ENCODE assay signal across 9 cellular contexts in the genomic region with DNA sequence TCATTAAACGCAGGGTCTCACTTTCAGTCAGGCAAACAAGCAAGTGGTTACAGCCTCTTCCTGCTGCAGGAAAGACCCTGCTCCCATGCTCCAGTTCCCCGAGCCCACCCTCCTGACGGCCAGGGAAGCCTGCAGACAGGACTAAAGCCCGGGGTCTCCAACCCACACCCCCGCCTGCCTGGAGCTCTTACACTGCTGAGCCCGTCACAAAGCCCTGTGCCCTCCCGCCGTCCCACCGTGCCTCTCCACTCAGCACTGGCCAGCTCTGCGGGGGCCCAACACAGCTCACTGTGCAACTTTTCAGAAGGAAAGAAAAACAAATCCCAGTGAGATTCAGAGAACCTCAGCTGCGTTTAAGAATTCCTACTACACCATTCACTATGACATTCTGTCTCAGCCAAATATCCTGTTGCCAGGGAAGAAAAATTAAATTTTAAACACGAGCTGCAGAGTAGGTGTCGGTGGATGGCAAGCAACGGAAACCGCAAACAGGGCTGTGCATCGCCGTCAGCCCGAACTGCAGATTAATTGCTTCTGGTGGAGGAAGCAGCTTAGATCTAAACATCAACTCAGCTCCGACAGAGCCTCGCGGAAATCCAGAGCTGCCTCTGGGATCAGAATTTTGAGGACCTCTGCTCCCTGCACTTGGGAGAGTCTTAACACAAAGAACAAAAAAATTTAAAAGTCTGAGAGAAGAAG.
DNase-seq lines count a peak whose midpoint lies in the region; ATAC-seq lines count a peak whose summit lies in the region.
"Had no signal": no experiment of that assay in that cellular context is flagged by ENCODE, and none has a peak within 500 bp of the region (broad histone marks: within the 10 kb centered on the region; RNA-seq: fewer than 3 reads in every experiment).

No MANE protein-coding gene starts in this region.

- no peak for DNase-seq in SK-N-MC (ENCODE audit: low read depth, low spot score)
- DNase-seq in stimulated activated CD4-positive, alpha-beta T cell treated with anti-CD3 and anti-CD28 coated beads, Interleukin-2, amount 100 ng/mL, for 48 hours = peak; percentile 23 to 27
- DNase-seq in DMS53 (lab: John Stamatoyannopoulos, UW) = no peak
- DNase-seq in RPMI8226 = no peak
- no peak for DNase-seq in NCI-H524 treated with DMSO at 0.1 percent for 48 hours (lab: John Stamatoyannopoulos, UW)
- no peak for DNase-seq in NCI-H1105 treated with DMSO at 0.1 percent for 48 hours (lab: John Stamatoyannopoulos, UW)
- DNase-seq: NCI-H2171 had no signal

- ATAC-seq in GM19043 (IDR thresholded peaks at IDR 0.05; ENCODE audit: low read depth, unreplicated experiment) = peak; percentile 38

- H3K36me3 Mint-ChIP-seq in activated naive CD8-positive, alpha-beta T cell = no peaks in the 10 kb centered on the region

- H3K27me3 Mint-ChIP-seq in activated naive CD8-positive, alpha-beta T cell = no peaks in the 10 kb centered on the region

- H3K9me3 ChIP-seq in SK-N-MC (ENCODE audit: low read depth, low read length) = no peaks in the 10 kb centered on the region

- no peaks in the 10 kb centered on the region for H3K36me3 ChIP-seq in SK-N-MC (ENCODE audit: insufficient read depth, low read length)

- no peaks in the 10 kb centered on the region for H3K9me3 Mint-ChIP-seq in activated naive CD8-positive, alpha-beta T cell (ENCODE audit: low read depth)

- peak overlapping the region; percentile 48 for H3K27ac Mint-ChIP-seq in activated naive CD8-positive, alpha-beta T cell

- no peak overlapping the region for H3K27ac ChIP-seq in SK-N-MC

- peaks cover 55% of the 10 kb centered on the region for H3K4me1 Mint-ChIP-seq in activated naive CD8-positive, alpha-beta T cell (ENCODE audit: low read depth)

- peak overlapping the region; percentile 78 for H3K4me3 Mint-ChIP-seq in activated naive CD8-positive, alpha-beta T cell

- H3K4me3 ChIP-seq in SK-N-MC = peak overlapping the region; percentile 49

- no peak overlapping the region for H3K9ac ChIP-seq in SK-N-MC (ENCODE audit: insufficient read length)

Comparison
In these comparisons a context has a peak if more than half of its experiments do, and no peak if none do; other contexts are left out.
1. DNase-seq: peak in stimulated activated CD4-positive, alpha-beta T cell treated with anti-CD3 and anti-CD28 coated beads, Interleukin-2, amount 100 ng/mL, for 48 hours (2 of 2); none in SK-N-MC (single experiment), DMS53 (single experiment), RPMI8226 (single experiment), NCI-H524 treated with DMSO at 0.1 percent for 48 hours (single experiment) and NCI-H1105 treated with DMSO at 0.1 percent for 48 hours (single experiment).